7 cellular contexts compared by ENCODE assay signal in genomic region chr16:88185406-88185805, GRCh38.
DNase-seq lines count a peak whose midpoint lies in the region; FAIRE-seq and TF ChIP-seq lines count a peak whose summit lies in the region.
"Not testable (repeated sequence)": the region's sequence is repeated elsewhere in the genome, so short reads cannot be mapped to it uniquely, and the experiment has no call there.

No MANE protein-coding gene starts in this region.

- not testable (repeated sequence) for H3K4me2 ChIP-seq in mesenchymal stem cell (ENCODE audit: low read length, poor library complexity, severe bottlenecking)

- not testable (repeated sequence) for TF ChIP-seq POLR2A in GM12891 (IDR thresholded peaks at IDR 0.05; ENCODE audit: low read depth, low read length); spleen (IDR thresholded peaks at IDR 0.05)

- DNase-seq in AG04450 (ENCODE audit: low read depth, low spot score); GM12891 (ENCODE audit: insufficient read length, low spot score); adipocyte (ENCODE audit: low read depth); mesenchymal stem cell: not testable (repeated sequence)
- DNase-seq in ecto neural progenitor cell (ENCODE audit: low spot score), result peak; percentile 10
- DNase-seq in spleen, result peak; percentile 17

- H3K9me3 ChIP-seq in AG04450 (ENCODE audit: control insufficient read depth, insufficient read depth, low read length) (peaks cover 47% of the 10 kb centered on the region), spleen (peaks cover 0 to 12% (median 2%) of the 10 kb centered on the region in 8 donors)
- H3K9me3 ChIP-seq in adipocyte (ENCODE audit: control insufficient read depth, low read length); mesenchymal stem cell (ENCODE audit: control insufficient read depth, low read length): not testable (repeated sequence)

- CTCF ChIA-PET in AG04450 (lab: Charles Lee), result not testable (repeated sequence)

- intact Hi-C loops in spleen (cut with DNase I; ENCODE audit: low total_unique reads), result not testable (repeated sequence)

- H3K4me3 ChIP-seq in AG04450 (ENCODE audit: low read depth, low read length) (peak overlapping the region; percentile 62), adipocyte (ENCODE audit: low read length) (peak overlapping the region; percentile 67), mesenchymal stem cell (ENCODE audit: insufficient read depth in 1 of 2, low read depth in 1 of 2, low read length in 2 of 2) (peak overlapping the region in 1 of 2 experiments; percentile 78)
- not testable (repeated sequence) for H3K4me3 ChIP-seq in spleen

- not testable (repeated sequence) for H3K27ac ChIP-seq in AG04450 (ENCODE audit: low read depth, low read length); mesenchymal stem cell (ENCODE audit: low read length, poor library complexity, severe bottlenecking); spleen

- not testable (repeated sequence) for H3K36me3 ChIP-seq in adipocyte (ENCODE audit: control insufficient read depth, insufficient read depth, low read length, severe bottlenecking); mesenchymal stem cell (ENCODE audit: control insufficient read depth in 1 of 2, insufficient read depth in 2 of 2, low read depth in 1 of 2, low read length in 2 of 2); spleen

- H3K4ac ChIP-seq in mesenchymal stem cell (ENCODE audit: low read depth in 1 of 2, low read length in 2 of 2), result not testable (repeated sequence)

- not testable (repeated sequence) for H4K91ac ChIP-seq in mesenchymal stem cell (ENCODE audit: low read length)

- not testable (repeated sequence) for H3K36me3 Mint-ChIP-seq in brain

- H2BK12ac ChIP-seq in mesenchymal stem cell (ENCODE audit: low read length in 2 of 2), result not testable (repeated sequence)

- not testable (repeated sequence) for H2AFZ ChIP-seq in mesenchymal stem cell (ENCODE audit: low read depth, low read length)

- not testable (repeated sequence) for H4K8ac ChIP-seq in mesenchymal stem cell (ENCODE audit: low read length)

- POLR2A ChIA-PET in AG04450 (lab: Yijun Ruan, JAX), result not testable (repeated sequence)

- peak; percentile 82 for FAIRE-seq in GM12891 (lab: Jason Lieb, UNC)

- not testable (repeated sequence) for H2BK120ac ChIP-seq in mesenchymal stem cell (ENCODE audit: low read depth, low read length)

- H3K27ac Mint-ChIP-seq in brain, result peak overlapping the region in 3 of 5 experiments; percentile 36 to 65 (median 62)

- not testable (repeated sequence) for H2BK5ac ChIP-seq in mesenchymal stem cell (ENCODE audit: low read depth, low read length, poor library complexity, severe bottlenecking)

- H3K23ac ChIP-seq in mesenchymal stem cell (ENCODE audit: low read length in 2 of 2), result not testable (repeated sequence)

- not testable (repeated sequence) for H3K9ac ChIP-seq in adipocyte (ENCODE audit: low read length)
- peak overlapping the region; percentile 74 for H3K9ac ChIP-seq in mesenchymal stem cell (ENCODE audit: low read length)

- H2BK15ac ChIP-seq in mesenchymal stem cell (ENCODE audit: low read depth, poor library complexity, severe bottlenecking), result not testable (repeated sequence)

- 97% methylated on average over 8 of the region's 9 CpGs for WGBS in mesenchymal stem cell
- WGBS in spleen, 5 donors, result 92 to 100% (median 96%) methylated on average over 3 to 8 of the region's 9 CpGs

- not testable (repeated sequence) for H3K4me1 Mint-ChIP-seq in brain

- not testable (repeated sequence) for H3K4me3 Mint-ChIP-seq in brain

- H3K18ac ChIP-seq in mesenchymal stem cell (ENCODE audit: low read depth in 1 of 2, low read length in 2 of 2), result peak overlapping the region in 1 of 2 experiments; percentile 50

- H3K4me1 ChIP-seq in adipocyte (ENCODE audit: control insufficient read depth, insufficient read depth, low read length), result peaks cover 22% of the 10 kb centered on the region
- peaks cover 16% of the 10 kb centered on the region for H3K4me1 ChIP-seq in mesenchymal stem cell (ENCODE audit: control insufficient read depth, insufficient read depth, low read depth, low read length)
- H3K4me1 ChIP-seq in spleen, result not testable (repeated sequence)

- not testable (repeated sequence) for H3K79me1 ChIP-seq in mesenchymal stem cell (replicated peaks; ENCODE audit: low read length, poor library complexity, severe bottlenecking)

- H3K27me3 Mint-ChIP-seq in brain, result peaks cover 10% of the 10 kb centered on the region

- H3K14ac ChIP-seq in mesenchymal stem cell (ENCODE audit: low read length in 2 of 2), result peak overlapping the region in 1 of 2 experiments; percentile 18

- not testable (repeated sequence) for TF ChIP-seq CTCF in AG04450 (IDR thresholded peaks at IDR 0.05; ENCODE audit: low read depth, low read length); brain (conservative IDR thresholded peaks at IDR 0.05); spleen (IDR thresholded peaks at IDR 0.05 in 8 of 11, conservative IDR thresholded peaks at IDR 0.05 in 3 of 11)

- H3K27me3 ChIP-seq in AG04450 (ENCODE audit: control insufficient read depth, insufficient read depth, low read length); adipocyte (replicated peaks; ENCODE audit: control insufficient read depth, insufficient read depth, low read length); mesenchymal stem cell (ENCODE audit: control insufficient read depth in 1 of 2, insufficient read depth in 1 of 2, low read length in 2 of 2); spleen (replicated peaks in 1 of 7): not testable (repeated sequence)

- H2AK5ac ChIP-seq in mesenchymal stem cell (ENCODE audit: low read length, severe bottlenecking), result peak overlapping the region; percentile 18

- peaks cover 0 to 22% (median 15%) of the 10 kb centered on the region in 5 experiments for H3K9me3 Mint-ChIP-seq in brain
